Comparison of ENCODE assay signal across 20 cellular contexts in genomic region chr20:31758991-31759390, GRCh38. TPM values are rescaled to one million over a fixed set of nuclear protein-coding genes. Genes with fewer than 3 reads are reported as not detected.
DNase-seq lines count a peak whose midpoint lies in the region; ATAC-seq and TF ChIP-seq lines count a peak whose summit lies in the region.
"Had no signal": no experiment of that assay in that cellular context is flagged by ENCODE, and none has a peak within 500 bp of the region (broad histone marks: within the 10 kb centered on the region; RNA-seq: fewer than 3 reads in every experiment).

No MANE protein-coding gene starts in this region.

- H3K36me3 Mint-ChIP-seq in neural crest cell (ENCODE audit: low read depth): peaks cover 31% of the 10 kb centered on the region

- no peaks in the 10 kb centered on the region for H3K4me1 Mint-ChIP-seq in neural crest cell

- peak overlapping the region; percentile 4 for H3K27ac Mint-ChIP-seq in neural crest cell (ENCODE audit: unreplicated experiment)
- H3K27ac Mint-ChIP-seq: GM23338 had no signal

- no peaks in the 10 kb centered on the region for H3K9me3 Mint-ChIP-seq in neural crest cell
- H3K9me3 Mint-ChIP-seq: GM23338 had no signal

- H3K27me3 ChIP-seq in SJCRH30: no peaks in the 10 kb centered on the region

- H3K4me3 ChIP-seq in AG10803 (ENCODE audit: low read length) (no peak overlapping the region), SJCRH30 (no peak overlapping the region), choroid plexus epithelial cell (ENCODE audit: low read depth, low read length) (no peak overlapping the region), coronary artery (no peak overlapping the region)
- H3K4me3 ChIP-seq: GM23338 had no signal

- ATAC-seq in GM21526 (IDR thresholded peaks at IDR 0.05; ENCODE audit: low FRiP score, unreplicated experiment): no peak
- no peak for ATAC-seq in HG03521 (IDR thresholded peaks at IDR 0.05; ENCODE audit: unreplicated experiment)
- ATAC-seq: GM23338, HCT116, HepG2 had no signal

- peaks cover 84% of the 10 kb centered on the region for H3K36me3 ChIP-seq in SJCRH30

- no peaks in the 10 kb centered on the region for H3K27me3 Mint-ChIP-seq in neural crest cell (ENCODE audit: low read depth)

- H3K4me3 Mint-ChIP-seq in neural crest cell: no peak overlapping the region
- H3K4me3 Mint-ChIP-seq: GM23338 had no signal

- TF ChIP-seq CTCF in AG10803 (conservative IDR thresholded peaks at IDR 0.05; ENCODE audit: low read length) (no peak), choroid plexus epithelial cell (conservative IDR thresholded peaks at IDR 0.05; ENCODE audit: low read depth, low read length) (no peak), neural crest cell (conservative IDR thresholded peaks at IDR 0.05) (no peak), coronary artery (IDR thresholded peaks at IDR 0.05) (no peak)

- H3K27ac ChIP-seq in SJCRH30: peak overlapping the region; percentile 22
- H3K27ac ChIP-seq in coronary artery: no peak overlapping the region
- H3K27ac ChIP-seq: KMS-11 had no signal

- H3K9me3 ChIP-seq in SJCRH30 (replicated peaks): no peaks in the 10 kb centered on the region

- peaks cover 21% of the 10 kb centered on the region for H3K4me1 ChIP-seq in SJCRH30

- peak; percentile 7 for DNase-seq in AG10803 (ENCODE audit: low read depth)
- peak in 1 of 2 experiments; percentile 16 for DNase-seq in SJCRH30
- DNase-seq in choroid plexus epithelial cell (ENCODE audit: low read depth): peak; percentile 52
- DNase-seq in neural crest cell (ENCODE audit: low read depth, low spot score): no peak
- no peak for DNase-seq in coronary artery (ENCODE audit: low spot score)
- DNase-seq in NOMO-1 treated with DMSO at 0.1 percent for 48 hours (lab: John Stamatoyannopoulos, UW; ENCODE audit: unreplicated experiment): no peak
- DNase-seq: C1 segment of cervical spinal cord, GF-D8, NCI-H1048, NCI-H1436 treated with DMSO at 0.1 percent for 48 hours, NCI-H2029 treated with DMSO at 0.1 percent for 48 hours, NCI-H2171 treated with DMSO at 0.1 percent for 48 hours, NCI-H748 treated with DMSO at 0.1 percent for 48 hours, RPMI8226 had no signal

RNA-seq across cellular contexts. Expression of gene TPX2, which starts 19.9 kb away (rescaled TPM):
- 237 and 240 TPM in 2 replicates for total RNA-seq in SJCRH30 (2014; rRNA removed; shearing (Covaris generic))
- total RNA-seq in neural crest cell: 208 and 210 TPM in 2 replicates

RNA-seq across cellular contexts. Expression of gene BCL2L1, which starts 36.3 kb away (rescaled TPM):
- total RNA-seq in SJCRH30 (2014; rRNA removed; shearing (Covaris generic)): 33.1 and 33.4 TPM in 2 replicates
- total RNA-seq in neural crest cell: 74.3 and 74.8 TPM in 2 replicates

Comparison
In these comparisons a context has a peak if more than half of its experiments do, and no peak if none do; other contexts are left out.
1. DNase-seq: peak in AG10803 (single experiment) and choroid plexus epithelial cell (single experiment); none in neural crest cell (single experiment), coronary artery (single experiment) and NOMO-1 treated with DMSO at 0.1 percent for 48 hours (single experiment).